Comparison of ENCODE assay signal across 12 cellular contexts in the genomic region with DNA sequence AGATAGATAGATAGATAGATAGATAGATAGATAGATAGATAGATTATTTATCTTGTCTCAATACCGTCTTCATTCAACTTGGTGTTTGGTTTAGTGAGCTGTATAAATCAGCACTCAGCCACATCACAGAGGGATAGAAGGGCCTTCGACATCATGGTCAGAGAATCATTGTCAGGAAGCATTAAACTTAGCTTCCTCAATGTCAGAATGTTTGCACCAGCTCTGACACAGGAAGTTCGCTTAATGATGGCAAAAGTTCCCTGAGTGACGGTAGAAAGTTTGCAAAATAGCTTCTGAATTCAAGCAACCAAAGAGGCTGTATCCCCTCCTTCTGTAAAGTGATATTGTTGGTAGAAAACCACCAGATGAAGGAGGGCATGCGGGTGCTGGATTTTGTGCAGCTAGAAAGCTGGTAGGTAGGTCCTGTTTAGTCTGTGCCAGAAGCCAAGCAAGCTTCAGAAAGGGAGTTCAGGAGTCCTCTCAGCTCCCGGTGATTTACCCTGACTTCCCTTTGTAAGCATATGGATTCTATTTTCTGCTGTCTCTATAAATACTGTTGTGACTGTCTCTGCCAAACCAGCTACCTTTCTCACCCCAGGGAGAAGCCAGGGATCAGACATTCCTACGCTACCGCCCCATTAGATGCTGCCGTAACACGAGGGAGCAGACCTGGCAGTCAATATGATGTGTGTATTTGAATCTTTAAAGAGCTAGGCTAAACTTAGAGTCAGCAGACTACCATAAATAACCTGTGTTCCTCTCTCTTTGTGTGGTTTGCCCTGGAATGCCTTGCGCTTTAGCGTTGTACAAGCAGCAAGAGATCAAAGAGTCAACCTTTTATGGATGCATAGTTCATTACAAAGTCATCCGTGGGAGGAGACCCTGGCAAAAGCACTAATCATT.
A peak's percentile ranks its signal among the peaks of the same experiment; 100 is the strongest.
DNase-seq lines count a peak whose midpoint lies in the region; ATAC-seq, FAIRE-seq and TF ChIP-seq lines count a peak whose summit lies in the region.
"Had no signal": no experiment of that assay in that cellular context is flagged by ENCODE, and none has a peak within 500 bp of the region (broad histone marks: within the 10 kb centered on the region; RNA-seq: fewer than 3 reads in every experiment).

No MANE protein-coding gene starts in this region.

- no peaks in the 10 kb centered on the region for H3K36me3 Mint-ChIP-seq in astrocyte (ENCODE audit: low read depth, unreplicated experiment)

- 25% methylated on average over 13 of the region's 13 CpGs for WGBS in hepatocyte (ENCODE audit: low lambda C conversion rate, missing lambda C conversion rate)

- no peaks in the 10 kb centered on the region for H3K79me2 ChIP-seq in astrocyte (ENCODE audit: insufficient read depth, low read length)
- H3K79me2 ChIP-seq in hepatocyte: no peaks in the 10 kb centered on the region

- no peak for TF ChIP-seq POLR2A in gastrocnemius medialis (IDR thresholded peaks at IDR 0.05)

- peak; percentile 23 for FAIRE-seq in astrocyte (lab: Jason Lieb, UNC)
- FAIRE-seq: GM18507 had no signal

- H2AFZ ChIP-seq in astrocyte (ENCODE audit: low read depth, low read length) (peak overlapping the region; percentile 62), hepatocyte (peak overlapping the region; percentile 3)

- H3K36me3 ChIP-seq in HUES48 (ENCODE audit: control insufficient read depth, insufficient read depth, low read length) (no peaks in the 10 kb centered on the region), astrocyte (ENCODE audit: insufficient read depth, low read length) (no peaks in the 10 kb centered on the region), hepatocyte (replicated peaks; ENCODE audit: insufficient read depth, low read depth) (no peaks in the 10 kb centered on the region), gastrocnemius medialis (no peaks in the 10 kb centered on the region)

- peak overlapping the region; percentile 83 for H3K4me2 ChIP-seq in astrocyte (ENCODE audit: low read length)
- peak overlapping the region; percentile 57 for H3K4me2 ChIP-seq in hepatocyte

- in situ Hi-C loops in gastrocnemius medialis (cut with MboI; ENCODE audit: low sequenced_read_pairs in 4 of 4): loop anchor here in 2 of 4 donors (10.0 to 25.0 kb wide), 2 partner anchors 354 to 516 kb away; no protein-coding TSS in a partner anchor

- no peaks in the 10 kb centered on the region for H4K20me1 ChIP-seq in astrocyte (ENCODE audit: insufficient read depth, low read length)
- no peaks in the 10 kb centered on the region for H4K20me1 ChIP-seq in hepatocyte (ENCODE audit: insufficient read depth, poor library complexity, severe bottlenecking)

- no peaks in the 10 kb centered on the region for H3K9me2 ChIP-seq in hepatocyte (replicated peaks; ENCODE audit: insufficient read depth)

- no peaks in the 10 kb centered on the region for H3K9me3 Mint-ChIP-seq in astrocyte (ENCODE audit: unreplicated experiment)
- H3K9me3 Mint-ChIP-seq: activated T-cell treated with anti-CD3 and anti-CD28 coated beads, Interleukin-2, amount 50 U/mL, for 4 hours had no signal

- H3K4me3 ChIP-seq in HUES48 (ENCODE audit: low read depth, low read length): no peak overlapping the region
- peak overlapping the region; percentile 24 for H3K4me3 ChIP-seq in astrocyte (ENCODE audit: insufficient read depth, low read depth, low read length)
- no peak overlapping the region for H3K4me3 ChIP-seq in hepatocyte
- H3K4me3 ChIP-seq in gastrocnemius medialis: peak overlapping the region in 3 of 4 donors; percentile 1 to 32 (median 25)

- no peaks in the 10 kb centered on the region for H3K27me3 Mint-ChIP-seq in astrocyte (ENCODE audit: low read depth, unreplicated experiment)

- H3K9me3 ChIP-seq in HUES48 (ENCODE audit: control insufficient read depth, insufficient read depth, low read length): no peaks in the 10 kb centered on the region
- H3K9me3 ChIP-seq in astrocyte (ENCODE audit: insufficient read depth, low read depth, low read length): no peaks in the 10 kb centered on the region
- H3K9me3 ChIP-seq in hepatocyte (ENCODE audit: low read depth): no peaks in the 10 kb centered on the region
- H3K9me3 ChIP-seq in gastrocnemius medialis: no peaks in the 10 kb centered on the region

- peak overlapping the region; percentile 11 for H3K4me3 Mint-ChIP-seq in astrocyte (ENCODE audit: unreplicated experiment)
- H3K4me3 Mint-ChIP-seq: activated T-cell treated with anti-CD3 and anti-CD28 coated beads, Interleukin-2, amount 50 U/mL, for 4 hours had no signal

- peak; percentile 84 to 96 for ATAC-seq in gastrocnemius medialis
- ATAC-seq: activated T-cell treated with anti-CD3 and anti-CD28 coated beads, Interleukin-2, amount 50 U/mL, for 4 hours had no signal

- peak; percentile 98 for DNase-seq in astrocyte (ENCODE audit: low read depth)
- peak; percentile 67 for DNase-seq in hepatocyte (ENCODE audit: low spot score)
- peak in 1 of 2 donors; percentile 52 for DNase-seq in gastrocnemius medialis
- no peak for DNase-seq in NCI-H1930 (lab: John Stamatoyannopoulos, UW)
- no peak for DNase-seq in SIG-M5 (lab: John Stamatoyannopoulos, UW)
- DNase-seq in AG08396 (ENCODE audit: low spot score): no peak
- no peak for DNase-seq in germinal center (ENCODE audit: low spot score)
- DNase-seq: activated T-cell treated with anti-CD3 and anti-CD28 coated beads, Interleukin-2, amount 50 U/mL, for 4 hours; DMS53; NCI-H69 had no signal

- peak overlapping the region; percentile 91 for H3K27ac Mint-ChIP-seq in astrocyte (ENCODE audit: unreplicated experiment)

- H3K4me1 Mint-ChIP-seq in astrocyte (ENCODE audit: low read depth, unreplicated experiment): peaks cover 21% of the 10 kb centered on the region

- intact Hi-C loops in gastrocnemius medialis (cut with DNase I; ENCODE audit: low total_unique reads): loop anchor here (5.0 kb wide), 1 partner anchor 109 kb away; no protein-coding TSS in a partner anchor

- H3K4me1 ChIP-seq in HUES48 (ENCODE audit: control insufficient read depth, insufficient read depth, low read length) (peaks cover 23% of the 10 kb centered on the region), astrocyte (ENCODE audit: insufficient read depth, low read length) (peaks cover 23% of the 10 kb centered on the region), hepatocyte (ENCODE audit: insufficient read depth) (peaks cover 19% of the 10 kb centered on the region), gastrocnemius medialis (peaks cover 16 to 19% of the 10 kb centered on the region in 2 donors)

- no peak overlapping the region for H3K9ac ChIP-seq in HUES48 (ENCODE audit: low read depth, low read length)
- H3K9ac ChIP-seq in astrocyte (ENCODE audit: low read length): peak overlapping the region; percentile 41

- H3K27ac ChIP-seq in HUES48 (ENCODE audit: low read depth, low read length): peak overlapping the region; percentile 44
- H3K27ac ChIP-seq in astrocyte (ENCODE audit: low read depth, low read length): peak overlapping the region; percentile 69
- peak overlapping the region; percentile 77 for H3K27ac ChIP-seq in hepatocyte
- H3K27ac ChIP-seq in gastrocnemius medialis: peak overlapping the region; percentile 62 to 83 (median 74)

- H3K27me3 ChIP-seq in HUES48 (ENCODE audit: control insufficient read depth, insufficient read depth, low read length) (no peaks in the 10 kb centered on the region), astrocyte (ENCODE audit: insufficient read depth, low read length) (no peaks in the 10 kb centered on the region), hepatocyte (no peaks in the 10 kb centered on the region), gastrocnemius medialis (no peaks in the 10 kb centered on the region)

- TF ChIP-seq CTCF in astrocyte (IDR thresholded peaks at IDR 0.05; ENCODE audit: insufficient read depth, low read depth, low read length) (no peak), hepatocyte (IDR thresholded peaks at IDR 0.05; ENCODE audit: poor library complexity) (no peak), gastrocnemius medialis (IDR thresholded peaks at IDR 0.05 in 4 of 5, conservative IDR thresholded peaks at IDR 0.05 in 1 of 5) (no peak)

Comparison
In these comparisons a context has a peak if more than half of its experiments do, and no peak if none do; other contexts are left out.
1. H3K4me3 ChIP-seq: peak in astrocyte (single experiment) and gastrocnemius medialis (3 of 4); none in HUES48 (single experiment) and hepatocyte (single experiment).
2. DNase-seq: peak in astrocyte (single experiment) and hepatocyte (single experiment); none in NCI-H1930 (0 of 2), SIG-M5 (single experiment), AG08396 (single experiment) and germinal center (single experiment).
3. Peak in every context shown above with its lines, with median percentiles within 50 percentile points of each other: H3K27ac ChIP-seq.